24 cellular contexts compared by ENCODE assay signal in the genomic region with DNA sequence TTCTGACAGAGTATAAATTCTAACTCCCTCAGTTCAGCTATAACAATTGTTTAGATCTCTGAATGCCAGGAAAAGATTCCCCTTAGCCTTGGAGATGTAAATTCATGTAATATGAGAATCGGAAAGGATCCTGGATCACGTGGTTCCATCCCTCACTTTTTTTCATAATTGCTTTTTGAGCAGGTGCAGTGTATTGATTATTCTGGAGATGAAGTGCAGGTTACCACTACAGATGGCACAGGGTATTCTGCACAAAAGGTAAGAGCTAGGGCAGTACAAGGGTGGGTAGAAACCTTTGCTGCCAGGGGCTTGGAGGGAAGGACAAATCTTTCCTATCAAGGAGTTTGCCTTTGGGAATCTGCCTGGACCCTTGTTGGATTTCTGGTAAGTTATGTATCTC. TPM values are rescaled to one million over a fixed set of nuclear protein-coding genes. Genes with fewer than 3 reads are reported as not detected.
A peak's percentile ranks its signal among the peaks of the same experiment; 100 is the strongest.
DNase-seq lines count a peak whose midpoint lies in the region.
"Had no signal": no experiment of that assay in that cellular context is flagged by ENCODE, and none has a peak within 500 bp of the region (broad histone marks: within the 10 kb centered on the region; RNA-seq: fewer than 3 reads in every experiment).

No MANE protein-coding gene starts in this region.

- H3K9me3 Mint-ChIP-seq in activated CD4-positive, alpha-beta memory T cell treated with anti-CD3 and anti-CD28 coated beads, Interleukin-2, amount 10 ng/mL, durations not matched to agents 7 days and 5 days: no peaks in the 10 kb centered on the region
- H3K9me3 Mint-ChIP-seq: central memory CD8-positive, alpha-beta T cell had no signal

- peaks cover 15 to 24% of the 10 kb centered on the region in 2 donors for H3K36me3 ChIP-seq in muscle layer of duodenum (ENCODE audit: control insufficient read depth in 1 of 2, insufficient read depth in 2 of 2, low read length in 2 of 2)
- H3K36me3 ChIP-seq: uterus had no signal

- no peaks in the 10 kb centered on the region for H3K9me3 ChIP-seq in muscle layer of duodenum (ENCODE audit: control insufficient read depth in 1 of 2, low read length in 2 of 2)
- H3K9me3 ChIP-seq: gastrocnemius medialis, psoas muscle, uterus had no signal

- POLR2A ChIA-PET in activated CD4-positive, alpha-beta memory T cell treated with anti-CD3 and anti-CD28 coated beads, Interleukin-2, amount 10 ng/mL, durations not matched to agents 7 days and 5 days (lab: Charles Lee): no interaction called here

- H3K4me3 Mint-ChIP-seq in activated CD4-positive, alpha-beta memory T cell treated with anti-CD3 and anti-CD28 coated beads, Interleukin-2, amount 10 ng/mL, durations not matched to agents 7 days and 5 days: no peak overlapping the region
- H3K4me3 Mint-ChIP-seq: central memory CD8-positive, alpha-beta T cell had no signal

- peak overlapping the region; percentile 60 for H3K27ac ChIP-seq in muscle layer of duodenum (ENCODE audit: low read length)
- H3K27ac ChIP-seq: C4-2B, gastrocnemius medialis, KMS-11, psoas muscle, uterus had no signal

- H3K4me1 Mint-ChIP-seq in activated CD4-positive, alpha-beta memory T cell treated with anti-CD3 and anti-CD28 coated beads, Interleukin-2, amount 10 ng/mL, durations not matched to agents 7 days and 5 days: peaks cover 19% of the 10 kb centered on the region
- H3K4me1 Mint-ChIP-seq: central memory CD8-positive, alpha-beta T cell had no signal

- H3K27ac Mint-ChIP-seq in activated CD4-positive, alpha-beta memory T cell treated with anti-CD3 and anti-CD28 coated beads, Interleukin-2, amount 10 ng/mL, durations not matched to agents 7 days and 5 days: no peak overlapping the region

- peak overlapping the region in 1 of 2 donors; percentile 21 for H3K4me3 ChIP-seq in muscle layer of duodenum (ENCODE audit: low read depth in 1 of 2, low read length in 2 of 2)
- H3K4me3 ChIP-seq: gastrocnemius medialis, psoas muscle, smooth muscle cell, uterus had no signal

- H3K27me3 ChIP-seq in muscle layer of duodenum (ENCODE audit: low read depth, low read length): no peaks in the 10 kb centered on the region
- H3K27me3 ChIP-seq: gastrocnemius medialis, uterus had no signal

- intact Hi-C loops in posterior vena cava (cut with DNase I): no loop called here

- no peaks in the 10 kb centered on the region for H3K36me3 Mint-ChIP-seq in activated CD4-positive, alpha-beta memory T cell treated with anti-CD3 and anti-CD28 coated beads, Interleukin-2, amount 10 ng/mL, durations not matched to agents 7 days and 5 days (ENCODE audit: low read depth)

- peak; percentile 73 for DNase-seq in DMS79 treated with DMSO at 0.1 percent for 48 hours (lab: John Stamatoyannopoulos, UW)
- DNase-seq in NCI-H146 treated with DMSO at 0.1 percent for 48 hours (lab: John Stamatoyannopoulos, UW; ENCODE audit: unreplicated experiment): peak; percentile 93
- peak; percentile 59 for DNase-seq in NCI-H510A (lab: John Stamatoyannopoulos, UW)
- DNase-seq in NCI-H1048 (lab: John Stamatoyannopoulos, UW): no peak
- no peak for DNase-seq in activated CD4-positive, alpha-beta memory T cell treated with anti-CD3 and anti-CD28 coated beads, Interleukin-2, amount 10 ng/mL, durations not matched to agents 7 days and 5 days
- no peak for DNase-seq in posterior vena cava (ENCODE audit: low spot score)
- DNase-seq in SKM-1 (lab: John Stamatoyannopoulos, UW; ENCODE audit: unreplicated experiment): no peak
- DNase-seq: ACHN; activated CD8-positive, alpha-beta memory T cell treated with anti-CD3 and anti-CD28 coated beads for 24 hours; activated naive CD4-positive, alpha-beta T cell treated with anti-CD3 and anti-CD28 coated beads, Interleukin-2, amount 50 U/mL, for 16 hours; activated T-cell treated with anti-CD3 and anti-CD28 coated beads, Interleukin-2, amount 50 U/mL, for 48 hours; aorta; gastrocnemius medialis; mesendoderm; psoas muscle; RPMI8226; stimulated activated CD4-positive, alpha-beta T cell treated with anti-CD3 and anti-CD28 coated beads, Interleukin-4, amount 100 ng/mL, for 24 hours; T1000; uterus had no signal

- peaks cover 3% of the 10 kb centered on the region in 2 donors for H3K4me1 ChIP-seq in muscle layer of duodenum (ENCODE audit: control insufficient read depth in 1 of 2, insufficient read depth in 2 of 2, low read length in 2 of 2)
- H3K4me1 ChIP-seq: gastrocnemius medialis, psoas muscle, uterus had no signal

- H3K27me3 Mint-ChIP-seq in activated CD4-positive, alpha-beta memory T cell treated with anti-CD3 and anti-CD28 coated beads, Interleukin-2, amount 10 ng/mL, durations not matched to agents 7 days and 5 days: no peaks in the 10 kb centered on the region
- H3K27me3 Mint-ChIP-seq: central memory CD8-positive, alpha-beta T cell had no signal

- CTCF ChIA-PET in activated CD4-positive, alpha-beta memory T cell treated with anti-CD3 and anti-CD28 coated beads, Interleukin-2, amount 10 ng/mL, durations not matched to agents 7 days and 5 days (lab: Charles Lee): no interaction called here

RNA-seq across cellular contexts. Expression of a gene that starts 52.7 kb away (rescaled TPM):
- 10 to 100 TPM in 1 of 2 experiments, 1 to 10 TPM in 1; 9.1 to 10.8 TPM for total RNA-seq in activated CD4-positive, alpha-beta memory T cell treated with anti-CD3 and anti-CD28 coated beads, Interleukin-2, amount 10 ng/mL, durations not matched to agents 7 days and 5 days
- total RNA-seq in posterior vena cava: 10 to 100 TPM; 15.1 to 15.8 TPM

RNA-seq across cellular contexts. Expression of a gene that starts 53.1 kb away (rescaled TPM):
- 1 to 10 TPM; 6.7 to 6.8 TPM for total RNA-seq in activated CD4-positive, alpha-beta memory T cell treated with anti-CD3 and anti-CD28 coated beads, Interleukin-2, amount 10 ng/mL, durations not matched to agents 7 days and 5 days
- 10 to 100 TPM in 1 of 2 donors, 1 to 10 TPM in 1; 10.0 to 11.8 TPM for total RNA-seq in posterior vena cava

RNA-seq across cellular contexts. Expression of a gene that starts 56.4 kb away (rescaled TPM):
- 100 to 1,000 TPM; 194 to 203 TPM for total RNA-seq in activated CD4-positive, alpha-beta memory T cell treated with anti-CD3 and anti-CD28 coated beads, Interleukin-2, amount 10 ng/mL, durations not matched to agents 7 days and 5 days
- 10 to 100 TPM; 54.6 to 79.3 TPM for total RNA-seq in posterior vena cava

Comparison
In these comparisons a context has a peak if more than half of its experiments do, and no peak if none do; other contexts are left out.
1. DNase-seq: peak in DMS79 treated with DMSO at 0.1 percent for 48 hours (single experiment), NCI-H146 treated with DMSO at 0.1 percent for 48 hours (single experiment) and NCI-H510A (single experiment); none in NCI-H1048 (single experiment), activated CD4-positive, alpha-beta memory T cell treated with anti-CD3 and anti-CD28 coated beads, Interleukin-2, amount 10 ng/mL, durations not matched to agents 7 days and 5 days (single experiment), posterior vena cava (single experiment) and SKM-1 (single experiment).